37 cellular contexts compared by ENCODE assay signal in genomic region chr9:105681313-105681712, GRCh38. TPM values are rescaled to one million over a fixed set of nuclear protein-coding genes. Genes with fewer than 3 reads are reported as not detected.
"Had no signal": no experiment of that assay in that cellular context is flagged by ENCODE, and none has a peak within 500 bp of the region (broad histone marks: within the 10 kb centered on the region; RNA-seq: fewer than 3 reads in every experiment).

No MANE protein-coding gene starts in this region.

- H3K9me3 Mint-ChIP-seq: activated CD4-positive, alpha-beta memory T cell treated with anti-CD3 and anti-CD28 coated beads, Interleukin-2, amount 10 ng/mL, durations not matched to agents 7 days and 5 days; activated naive CD8-positive, alpha-beta T cell treated with anti-CD3 and anti-CD28 coated beads for 36 hours; central memory CD8-positive, alpha-beta T cell; T-cell had no signal

- H2AFZ ChIP-seq: PC-9 had no signal

- H3K4me2 ChIP-seq: KMS-11, PC-9 had no signal

- H3K27ac Mint-ChIP-seq: activated CD4-positive, alpha-beta memory T cell treated with anti-CD3 and anti-CD28 coated beads, Interleukin-2, amount 10 ng/mL, durations not matched to agents 7 days and 5 days; activated CD8-positive, alpha-beta memory T cell treated with anti-CD3 and anti-CD28 coated beads, Interleukin-2, amount 10 ng/mL, durations not matched to agents 7 days and 5 days; activated naive CD8-positive, alpha-beta T cell treated with anti-CD3 and anti-CD28 coated beads for 36 hours; T-cell; T-helper 17 cell had no signal

- H3K4me3 ChIP-seq: cardiac muscle cell, PC-9 had no signal

- H3K27me3 ChIP-seq: cardiac muscle cell had no signal

- H3K36me3 Mint-ChIP-seq: activated CD8-positive, alpha-beta memory T cell treated with anti-CD3 and anti-CD28 coated beads, Interleukin-2, amount 10 ng/mL, durations not matched to agents 7 days and 5 days; activated naive CD8-positive, alpha-beta T cell treated with anti-CD3 and anti-CD28 coated beads for 36 hours; T-cell had no signal

- H3K4me3 Mint-ChIP-seq: activated CD4-positive, alpha-beta memory T cell treated with anti-CD3 and anti-CD28 coated beads, Interleukin-2, amount 10 ng/mL, durations not matched to agents 7 days and 5 days; activated CD8-positive, alpha-beta memory T cell treated with anti-CD3 and anti-CD28 coated beads, Interleukin-2, amount 10 ng/mL, durations not matched to agents 7 days and 5 days; activated naive CD8-positive, alpha-beta T cell treated with anti-CD3 and anti-CD28 coated beads for 36 hours; central memory CD8-positive, alpha-beta T cell; T-cell; T-helper 17 cell had no signal

- ATAC-seq: activated CD8-positive, alpha-beta memory T cell treated with anti-CD3 and anti-CD28 coated beads, Interleukin-2, amount 10 ng/mL, durations not matched to agents 7 days and 5 days; Right ventricle myocardium inferior; SK-N-SH treated with all-trans-retinoic acid at 6 μM for 48 hours; T-cell; T-helper 17 cell had no signal

- H3K4me1 Mint-ChIP-seq: activated CD4-positive, alpha-beta memory T cell treated with anti-CD3 and anti-CD28 coated beads, Interleukin-2, amount 10 ng/mL, durations not matched to agents 7 days and 5 days; activated CD8-positive, alpha-beta memory T cell treated with anti-CD3 and anti-CD28 coated beads, Interleukin-2, amount 10 ng/mL, durations not matched to agents 7 days and 5 days; activated naive CD8-positive, alpha-beta T cell treated with anti-CD3 and anti-CD28 coated beads for 36 hours; central memory CD8-positive, alpha-beta T cell; T-cell; T-helper 17 cell had no signal

- DNase-seq: activated CD4-positive, alpha-beta memory T cell treated with anti-CD3 and anti-CD28 coated beads, Interleukin-2, amount 10 ng/mL, durations not matched to agents 7 days and 5 days; activated CD4-positive, alpha-beta T cell treated with anti-CD3 and anti-CD28 coated beads for 1 hour; activated CD4-positive, alpha-beta T cell treated with anti-CD3 and anti-CD28 coated beads for 48 hours; activated CD4-positive, CD25-positive, alpha-beta regulatory T cell; activated CD8-positive, alpha-beta memory T cell treated with anti-CD3 and anti-CD28 coated beads for 24 hours; activated CD8-positive, alpha-beta memory T cell treated with anti-CD3 and anti-CD28 coated beads, Interleukin-2, amount 10 ng/mL, durations not matched to agents 7 days and 5 days; activated CD8-positive, alpha-beta memory T cell treated with anti-CD3 and anti-CD28 coated beads, Interleukin-2, amount 50 U/mL, for 48 hours; activated effector memory CD4-positive, alpha-beta T cell treated with Interleukin-2 at 50 U/mL for 16 hours; activated naive CD4-positive, alpha-beta T cell treated with anti-CD3 and anti-CD28 coated beads, Interleukin-2, amount 50 U/mL, for 16 hours; activated naive CD8-positive, alpha-beta T cell treated with anti-CD3 and anti-CD28 coated beads for 36 hours; activated T-cell treated with anti-CD3 and anti-CD28 coated beads, Interleukin-2, amount 50 U/mL, for 48 hours; aorta; NCI-H1105; NCI-H1436; NCI-H1694; NCI-H2029; NCI-H2171 treated with DMSO at 0.1 percent for 48 hours; NCI-H345; NCI-H524 treated with DMSO at 0.1 percent for 48 hours; NCI-H748 treated with DMSO at 0.1 percent for 48 hours; SIG-M5; T-cell; T-helper 17 cell; WERI-Rb-1 had no signal

- H3K36me3 ChIP-seq: cardiac muscle cell, WERI-Rb-1 had no signal

- H3K27ac ChIP-seq: cardiac muscle cell, KMS-11, PC-9, RWPE1, WERI-Rb-1 had no signal

- FAIRE-seq: RCC 7860 had no signal

- H3K27me3 Mint-ChIP-seq: activated naive CD8-positive, alpha-beta T cell treated with anti-CD3 and anti-CD28 coated beads for 36 hours; T-cell had no signal

- H3K9ac ChIP-seq: KMS-11 had no signal

RNA-seq across cellular contexts. Expression of gene TAL2, which starts 19.1 kb away (rescaled TPM):
- total RNA-seq: activated CD4-positive, alpha-beta memory T cell treated with anti-CD3 and anti-CD28 coated beads, Interleukin-2, amount 10 ng/mL, durations not matched to agents 7 days and 5 days; activated naive CD8-positive, alpha-beta T cell treated with anti-CD3 and anti-CD28 coated beads for 36 hours; aorta; cardiac muscle cell; chondrocyte; MCF 10A; NCI-H460; OCI-LY7; PC-9; Right ventricle myocardium inferior; SK-MEL-5; T-cell; T-helper 17 cell had no signal
- polyA plus RNA-seq: aorta had no signal
